Comparison of ENCODE assay signal across 17 cellular contexts in genomic region chr10:6916601-6917000, GRCh38.
DNase-seq lines count a peak whose midpoint lies in the region; ATAC-seq, FAIRE-seq and TF ChIP-seq lines count a peak whose summit lies in the region.
"Had no signal": no experiment of that assay in that cellular context is flagged by ENCODE, and none has a peak within 500 bp of the region (broad histone marks: within the 10 kb centered on the region; RNA-seq: fewer than 3 reads in every experiment).

No MANE protein-coding gene starts in this region.

- H3K36me3 ChIP-seq in GM12878 (ENCODE audit: control insufficient read depth in 2 of 2, insufficient read depth in 2 of 2, low read length in 1 of 2) (no peaks in the 10 kb centered on the region), GM23248 (ENCODE audit: low read depth) (no peaks in the 10 kb centered on the region)
- H3K36me3 ChIP-seq in effector memory CD4-positive, alpha-beta T cell (ENCODE audit: control insufficient read depth, insufficient read depth, low read length) = no peaks in the 10 kb centered on the region
- H3K36me3 ChIP-seq: MG63 had no signal

- H3K27me3 ChIP-seq in GM12878 (replicated peaks in 1 of 2; ENCODE audit: control insufficient read depth in 2 of 2, insufficient read depth in 2 of 2, low read length in 1 of 2) = peaks cover 0 to 4% of the 10 kb centered on the region in 2 experiments; a peak in 1 of 4 replicates
- peaks cover under 1% of the 10 kb centered on the region for H3K27me3 ChIP-seq in effector memory CD4-positive, alpha-beta T cell (replicated peaks; ENCODE audit: control insufficient read depth, insufficient read depth, low read length, poor library complexity, severe bottlenecking)
- peaks cover 15% of the 10 kb centered on the region; the same call in 1 of the 2 replicates for H3K27me3 ChIP-seq in GM23248 (replicated peaks; ENCODE audit: insufficient read depth)

- H3K4me1 ChIP-seq in GM12878 (ENCODE audit: control insufficient read depth, insufficient read depth, low read length) (peaks cover 17% of the 10 kb centered on the region), GM23248 (ENCODE audit: insufficient read depth) (no peaks in the 10 kb centered on the region)
- H3K4me1 ChIP-seq in effector memory CD4-positive, alpha-beta T cell (ENCODE audit: control insufficient read depth, insufficient read depth, low read length, poor library complexity, severe bottlenecking) = peaks cover 4% of the 10 kb centered on the region

- H4K20me1 ChIP-seq in GM12878 (ENCODE audit: control insufficient read depth, insufficient read depth) (no peaks in the 10 kb centered on the region), GM23248 (ENCODE audit: insufficient read depth) (no peaks in the 10 kb centered on the region)

- H3K4me3 ChIP-seq in GM12878 = no peak overlapping the region
- no peak overlapping the region for H3K4me3 ChIP-seq in effector memory CD4-positive, alpha-beta T cell (ENCODE audit: insufficient read depth, low read depth, low read length, poor library complexity, severe bottlenecking)
- no peak overlapping the region for H3K4me3 ChIP-seq in GM23248
- H3K4me3 ChIP-seq: MG63, PC-9 had no signal

- H3K79me2 ChIP-seq in GM12878 (ENCODE audit: control insufficient read depth, insufficient read depth, low read length) (no peaks in the 10 kb centered on the region), GM23248 (ENCODE audit: insufficient read depth) (no peaks in the 10 kb centered on the region)

- 30% methylated on average over 2 of the region's 2 CpGs for WGBS in GM12878 (ENCODE audit: insufficient coverage, insufficient replicate concordance, low lambda C conversion rate, missing lambda C conversion rate)
- 64 to 69% methylated on average over 2 of the region's 2 CpGs for WGBS in GM23248 (ENCODE audit: low coverage in 1 of 2, low lambda C conversion rate in 2 of 2, missing lambda C conversion rate in 2 of 2), 2 experiments

- RAD21 ChIA-PET in GM12878 (lab: Charles Lee; ENCODE audit: unreplicated experiment) = interaction anchor here (0.7 kb wide), 1 partner anchor 54 kb away, joined by 3 read pairs; no protein-coding TSS in a partner anchor

- ATAC-seq in HG02759 (IDR thresholded peaks at IDR 0.05; ENCODE audit: unreplicated experiment) (peak; percentile 29), GM12878 (peak; percentile 52), HG03432 (IDR thresholded peaks at IDR 0.05; ENCODE audit: unreplicated experiment) (no peak)
- ATAC-seq: activated T-cell treated with anti-CD3 and anti-CD28 coated beads, Interleukin-2, amount 50 U/mL, for 4 hours; left cardiac atrium had no signal

- FAIRE-seq in GM12891 (lab: Jason Lieb, UNC) = peak; percentile 40
- no peak for FAIRE-seq in GM12878 (lab: Jason Lieb, UNC)

- H3K9me3 ChIP-seq in GM12878 (replicated peaks; ENCODE audit: control insufficient read depth, insufficient read depth, low read length) (no peaks in the 10 kb centered on the region), GM23248 (ENCODE audit: low read depth) (no peaks in the 10 kb centered on the region)
- H3K9me3 ChIP-seq in effector memory CD4-positive, alpha-beta T cell (ENCODE audit: control insufficient read depth, low read length) = no peaks in the 10 kb centered on the region
- H3K9me3 ChIP-seq: MG63 had no signal

- POLR2A ChIA-PET in GM12878 (lab: Charles Lee) = no interaction called here

- CTCF ChIA-PET in GM12878 (lab: Yijun Ruan, JAX) = interaction anchor here (0.7 to 4.7 kb wide), 8 partner anchors 8 to 782 kb away, joined by 3 to 37 read pairs (median 4); no protein-coding TSS in a partner anchor

- H3K9ac ChIP-seq in GM12878 (ENCODE audit: control insufficient read depth, insufficient read depth, low read length) (no peak overlapping the region), GM23248 (no peak overlapping the region)

- in situ Hi-C loops in GM12878 (cut with MboI) (no loop called here), GM23248 (cut with MboI) (no loop called here)

- intact Hi-C loops in GM12878 (cut with micrococcal nuclease; ENCODE audit: unreplicated experiment) = no loop called here

- no peaks in the 10 kb centered on the region for H3K9me2 ChIP-seq in GM23248 (ENCODE audit: insufficient read depth)

- no peak overlapping the region for H3K27ac ChIP-seq in GM12878 (ENCODE audit: control insufficient read depth, insufficient read depth)
- no peak overlapping the region for H3K27ac ChIP-seq in effector memory CD4-positive, alpha-beta T cell (ENCODE audit: insufficient read depth, low read length, poor library complexity, severe bottlenecking)
- H3K27ac ChIP-seq in GM23248 = no peak overlapping the region
- H3K27ac ChIP-seq: epithelial cell of prostate, PC-9 had no signal

- no peak for TF ChIP-seq CTCF in GM12878 (IDR thresholded peaks at IDR 0.05 in 2 of 3, conservative IDR thresholded peaks at IDR 0.05 in 1 of 3; ENCODE audit: control insufficient read depth in 2 of 3, extremely low read depth in 1 of 3, insufficient read depth in 1 of 3, low read depth in 3 of 3, low read length in 3 of 3)

- no TSS peak for BruUV-seq in GM12878 (replicated peaks; lab: Mats Ljungman, UMichigan)

- no peak for DNase-seq in GM12891 (ENCODE audit: insufficient read length, low spot score)
- peak; percentile 89 for DNase-seq in MV-4-11 (lab: John Stamatoyannopoulos, UW)
- DNase-seq in GM12878 (ENCODE audit: low read depth, low spot score) = no peak
- no peak for DNase-seq in effector memory CD4-positive, alpha-beta T cell
- DNase-seq in GM23248 = no peak
- DNase-seq in glomerular visceral epithelial cell (ENCODE audit: extremely low spot score) = no peak
- DNase-seq: activated CD4-positive, alpha-beta T cell treated with anti-CD3 and anti-CD28 coated beads, Interleukin-2, amount 10 ng/mL, durations not matched to agents 24 days and 14 days; activated T-cell treated with anti-CD3 and anti-CD28 coated beads, Interleukin-2, amount 50 U/mL, for 4 hours; DMS 273 treated with DMSO at 0.1 percent for 48 hours; GOT3; hippocampal formation; left cardiac atrium; MG63; PC-9 had no signal

- H3K4me2 ChIP-seq in GM12878 (ENCODE audit: control insufficient read depth, insufficient read depth) (peak overlapping the region; percentile 35; the same call in 1 of the 2 replicates), GM23248 (ENCODE audit: unreplicated experiment) (no peak overlapping the region)
- H3K4me2 ChIP-seq: PC-9 had no signal

- H3F3A ChIP-seq in GM23248 (ENCODE audit: insufficient read depth) = no peaks in the 10 kb centered on the region

- no peak overlapping the region for H2AFZ ChIP-seq in GM12878 (ENCODE audit: control insufficient read depth, low read depth, low read length)
- no peak overlapping the region for H2AFZ ChIP-seq in GM23248
- H2AFZ ChIP-seq: PC-9 had no signal

- TF ChIP-seq RAD21 in GM12878 (IDR thresholded peaks at IDR 0.05; ENCODE audit: insufficient read depth, low read depth, low read length) = no peak

- TF ChIP-seq EP300 in GM12878 (IDR thresholded peaks at IDR 0.05; ENCODE audit: borderline replicate concordance in 1 of 2, control insufficient read depth in 1 of 2, low read depth in 2 of 2, low read length in 2 of 2) = no peak

- SMC1A ChIA-PET in GM12878 (lab: Charles Lee; ENCODE audit: uncharacterized antibody, unreplicated experiment) = interaction anchor here (1.0 to 3.5 kb wide), 5 partner anchors 10 to 218 kb away, joined by 3 to 15 read pairs (median 3); no protein-coding TSS in a partner anchor

- TF ChIP-seq POLR2A in GM12891 (IDR thresholded peaks at IDR 0.05; ENCODE audit: low read depth, low read length) = no peak
- no peak for TF ChIP-seq POLR2A in GM12878 (IDR thresholded peaks at IDR 0.05; ENCODE audit: low read depth, low read length)

TF ChIP-seq in GM12891, 5 proteins besides CTCF, POLR2A, EP300 and RAD21:
- TF ChIP-seq PAX5 (IDR thresholded peaks at IDR 0.05; ENCODE audit: insufficient read depth, low read length, severe bottlenecking) = no peak
- TF ChIP-seq SPI1 (IDR thresholded peaks at IDR 0.05; ENCODE audit: low read depth, low read length) = peak; percentile 54; the same call in 1 of the 2 replicates

TF ChIP-seq in GM12878, 131 proteins besides CTCF, POLR2A, EP300 and RAD21:
- no peak for TF ChIP-seq SP1 (IDR thresholded peaks at IDR 0.05; ENCODE audit: low read depth, low read length)
- no peak for TF ChIP-seq ZNF622 (IDR thresholded peaks at IDR 0.05)
- TF ChIP-seq NR2F1 (conservative IDR thresholded peaks at IDR 0.05) = peak; percentile 86
- TF ChIP-seq ESRRA (IDR thresholded peaks at IDR 0.05; ENCODE audit: low read length) = peak; percentile 64; the same call in 1 of the 2 replicates
- TF ChIP-seq ZNF274 (IDR thresholded peaks at IDR 0.05; ENCODE audit: insufficient read depth, insufficient read length) = no peak
- no peak for TF ChIP-seq SIN3A (IDR thresholded peaks at IDR 0.05; ENCODE audit: low read depth, low read length)
- TF ChIP-seq CREM (IDR thresholded peaks at IDR 0.05; ENCODE audit: low read depth) = no peak
- TF ChIP-seq SPI1 (IDR thresholded peaks at IDR 0.05; ENCODE audit: borderline replicate concordance, insufficient read depth, low read depth, low read length) = 0 out of 2 replicates have a peak, but pooled peaks have one; percentile 21
- TF ChIP-seq RUNX3 (IDR thresholded peaks at IDR 0.05; ENCODE audit: low read length) = peak; percentile 30; the same call in 1 of the 2 replicates
- no peak for TF ChIP-seq MEF2B (IDR thresholded peaks at IDR 0.05; ENCODE audit: partially characterized antibody, poor library complexity, severe bottlenecking)
- no peak for TF ChIP-seq CBX5 (IDR thresholded peaks at IDR 0.05; ENCODE audit: low read depth)
